In the genomic region with DNA sequence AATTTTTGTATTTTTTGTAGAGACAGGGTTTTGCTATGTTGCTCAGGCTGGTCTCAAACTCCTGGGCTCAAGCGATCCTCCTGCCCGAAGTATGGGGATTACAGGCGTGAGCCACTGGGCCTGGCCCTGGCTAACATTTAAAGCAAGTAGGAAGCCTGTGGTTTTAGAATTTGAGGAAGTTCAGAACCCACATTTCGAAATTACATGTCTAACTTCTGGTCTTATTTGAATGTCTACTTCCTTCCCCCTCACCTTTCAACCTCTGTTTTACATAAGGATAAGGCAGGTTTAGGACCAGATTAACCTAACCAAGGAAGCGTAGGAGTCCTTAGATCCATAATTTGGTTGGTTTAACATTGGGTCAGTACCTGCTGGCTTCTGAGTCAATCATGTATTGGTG, we compare ENCODE assay signal across 12 cellular contexts.
DNase-seq lines count a peak whose midpoint lies in the region; ATAC-seq and TF ChIP-seq lines count a peak whose summit lies in the region.
"Had no signal": no experiment of that assay in that cellular context is flagged by ENCODE, and none has a peak within 500 bp of the region (broad histone marks: within the 10 kb centered on the region; RNA-seq: fewer than 3 reads in every experiment).

No MANE protein-coding gene starts in this region.

- CTCF ChIA-PET in OCI-LY7 (lab: Charles Lee; ENCODE audit: unreplicated experiment) (no interaction called here), Calu3 (lab: Charles Lee) (no interaction called here)

- peaks cover 12% of the 10 kb centered on the region for H3K4me1 Mint-ChIP-seq in progenitor cell of endocrine pancreas (ENCODE audit: low read depth)
- peaks cover 8% of the 10 kb centered on the region for H3K4me1 Mint-ChIP-seq in Calu3 (ENCODE audit: low read depth, unreplicated experiment)

- H3K36me3 ChIP-seq in OCI-LY7 (ENCODE audit: insufficient read depth, low read length) = no peaks in the 10 kb centered on the region
- H3K36me3 ChIP-seq in breast epithelium = no peaks in the 10 kb centered on the region
- H3K36me3 ChIP-seq: thoracic aorta had no signal

- H3K4me3 Mint-ChIP-seq in progenitor cell of endocrine pancreas (ENCODE audit: low read depth) (no peak overlapping the region), Calu3 (ENCODE audit: low read depth, unreplicated experiment) (no peak overlapping the region)

- POLR2A ChIA-PET in OCI-LY7 (lab: Charles Lee) = no interaction called here

- no peaks in the 10 kb centered on the region for H4K20me1 ChIP-seq in OCI-LY7 (ENCODE audit: insufficient read depth, low read length)

- H2AFZ ChIP-seq in OCI-LY7 (ENCODE audit: low read length) = no peak overlapping the region

- H3K27me3 ChIP-seq in breast epithelium = no peaks in the 10 kb centered on the region

- H3K27me3 Mint-ChIP-seq in progenitor cell of endocrine pancreas (peaks cover 12% of the 10 kb centered on the region), Calu3 (ENCODE audit: unreplicated experiment) (peaks cover 54% of the 10 kb centered on the region)

- H3K27ac ChIP-seq in OCI-LY7 (ENCODE audit: low read depth, low read length, poor library complexity, severe bottlenecking) (no peak overlapping the region), breast epithelium (no peak overlapping the region)
- H3K27ac ChIP-seq: thoracic aorta had no signal

- H3K4me3 ChIP-seq in OCI-LY7 (ENCODE audit: low read depth, low read length, poor library complexity, severe bottlenecking) (no peak overlapping the region), breast epithelium (no peak overlapping the region)
- H3K4me3 ChIP-seq: thoracic aorta had no signal

- H3K9me3 ChIP-seq in OCI-LY7 (ENCODE audit: low read length) (no peaks in the 10 kb centered on the region), breast epithelium (no peaks in the 10 kb centered on the region)
- H3K9me3 ChIP-seq: thoracic aorta had no signal

- DNase-seq in CD1c-positive myeloid dendritic cell (ENCODE audit: extremely low spot score) (peak; percentile 90), OCI-LY7 (ENCODE audit: low spot score) (peak; percentile 33), middle frontal gyrus (ENCODE audit: extremely low spot score, low spot score) (no peak), breast epithelium (ENCODE audit: low spot score in 2 of 2) (no peak), progenitor cell of endocrine pancreas (ENCODE audit: low spot score, unreplicated experiment) (no peak), Calu3 (no peak)
- DNase-seq: activated T-cell treated with anti-CD3 and anti-CD28 coated beads for 4 hours; effector memory CD4-positive, alpha-beta T cell; kidney glomerular epithelial cell had no signal

- TF ChIP-seq CTCF in OCI-LY7 (conservative IDR thresholded peaks at IDR 0.05; ENCODE audit: low read length) (no peak), breast epithelium (IDR thresholded peaks at IDR 0.05) (no peak), progenitor cell of endocrine pancreas (IDR thresholded peaks at IDR 0.05; ENCODE audit: unreplicated experiment) (no peak), Calu3 (IDR thresholded peaks at IDR 0.05; ENCODE audit: unreplicated experiment) (no peak)

- no peak overlapping the region for H3K4me2 ChIP-seq in OCI-LY7 (ENCODE audit: low read length)

- BruUV-seq in OCI-LY7 (replicated peaks; lab: Mats Ljungman, UMichigan) = no TSS peak
- no TSS peak for BruUV-seq in Calu3 (replicated peaks; lab: Mats Ljungman, UMichigan)

- no peaks in the 10 kb centered on the region for H3K79me2 ChIP-seq in OCI-LY7 (ENCODE audit: insufficient read depth, low read depth, low read length)

- peak; percentile 85 for ATAC-seq in GM19452 (IDR thresholded peaks at IDR 0.05; ENCODE audit: unreplicated experiment)
- ATAC-seq in HG03095 (IDR thresholded peaks at IDR 0.05; ENCODE audit: unreplicated experiment) = peak; percentile 88

- H3K9me2 ChIP-seq in OCI-LY7 (ENCODE audit: insufficient read depth, low read length) = no peaks in the 10 kb centered on the region

- no peak for TF ChIP-seq POLR2A in breast epithelium (IDR thresholded peaks at IDR 0.05)

- intact Hi-C loops in OCI-LY7 (cut with micrococcal nuclease; ENCODE audit: unreplicated experiment) (no loop called here), breast epithelium (cut with DNase I; ENCODE audit: low total_unique reads) (no loop called here), Calu3 (cut with micrococcal nuclease; ENCODE audit: unreplicated experiment) (no loop called here)

- no peaks in the 10 kb centered on the region for H3K36me3 Mint-ChIP-seq in progenitor cell of endocrine pancreas (ENCODE audit: insufficient read depth)
- H3K36me3 Mint-ChIP-seq in Calu3 (ENCODE audit: insufficient read depth, unreplicated experiment) = no peaks in the 10 kb centered on the region

- no peaks in the 10 kb centered on the region for H3K9me3 Mint-ChIP-seq in progenitor cell of endocrine pancreas (ENCODE audit: low read depth)
- H3K9me3 Mint-ChIP-seq in Calu3 (ENCODE audit: low read depth, unreplicated experiment) = no peaks in the 10 kb centered on the region

- no peak overlapping the region for H3K27ac Mint-ChIP-seq in progenitor cell of endocrine pancreas
- H3K27ac Mint-ChIP-seq in Calu3 (ENCODE audit: unreplicated experiment) = no peak overlapping the region

- H3K4me1 ChIP-seq in OCI-LY7 (ENCODE audit: insufficient read depth, low read length, poor library complexity, severe bottlenecking) = peaks cover 10% of the 10 kb centered on the region
- H3K4me1 ChIP-seq in breast epithelium = no peaks in the 10 kb centered on the region

Comparison
In these comparisons a context has a peak if more than half of its experiments do, and no peak if none do; other contexts are left out.
1. DNase-seq: peak in CD1c-positive myeloid dendritic cell (single experiment) and OCI-LY7 (single experiment); none in middle frontal gyrus (single experiment), breast epithelium (0 of 2), progenitor cell of endocrine pancreas (single experiment) and Calu3 (single experiment).